ENCODE assay signal across 1 cellular context in the genomic region with DNA sequence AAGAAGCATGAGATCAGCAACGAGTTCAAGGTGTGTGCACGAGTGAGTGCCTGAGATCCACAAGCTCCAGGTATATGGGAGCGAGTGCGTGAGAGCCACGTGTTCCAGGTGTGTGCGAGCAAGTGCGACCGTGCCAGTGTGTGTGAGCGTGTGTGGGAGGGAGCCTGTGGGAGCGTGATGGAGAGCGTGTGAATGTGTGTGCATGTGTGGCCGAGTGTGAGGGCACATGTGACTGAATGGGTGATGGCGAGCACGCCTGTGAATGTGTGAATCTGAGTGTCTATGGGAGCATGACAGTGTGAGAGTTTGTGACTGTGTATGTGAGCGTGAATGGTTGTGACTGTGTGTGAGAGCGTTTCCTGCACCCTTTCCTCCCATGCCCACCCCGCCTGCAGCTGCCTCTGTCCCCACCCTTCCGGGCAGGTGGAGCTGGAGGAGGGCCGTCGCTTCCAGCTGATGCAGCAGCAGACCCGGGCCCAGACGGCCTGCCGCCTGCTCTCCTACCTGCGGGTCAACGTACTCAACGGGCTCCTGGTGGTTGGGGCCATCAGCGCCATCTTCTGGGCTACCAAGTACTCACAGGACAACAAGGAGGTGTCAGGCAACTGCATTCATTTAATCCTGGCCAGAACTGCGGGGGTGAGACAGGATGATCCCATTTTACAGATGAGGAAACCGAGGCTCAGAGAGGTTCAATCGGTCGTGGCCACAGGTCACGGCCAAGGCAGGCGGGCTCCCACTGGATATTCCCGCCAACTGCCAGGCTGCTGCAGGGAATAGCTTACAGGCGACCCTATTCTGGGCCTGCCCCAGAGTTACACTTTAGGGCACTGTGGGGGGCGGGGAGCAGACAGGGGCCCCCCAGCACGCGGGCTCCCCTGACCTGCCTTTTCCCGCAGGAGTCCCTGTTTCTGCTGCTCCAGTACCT.
A peak's percentile ranks its signal among the peaks of the same experiment; 100 is the strongest.
TF ChIP-seq lines count a peak whose summit lies in the region.

No MANE protein-coding gene starts in this region.

TF ChIP-seq in HepG2, 621 proteins besides CTCF, POLR2A, EP300 and RAD21 (continued from another document and continues in another):
- TF ChIP-seq UBTF (CRISPR knock-in tag; IDR thresholded peaks at IDR 0.05) (peak; percentile 61), SNAPC5 (CRISPR knock-in tag; IDR thresholded peaks at IDR 0.05; ENCODE audit: borderline replicate concordance) (no peak), ZNF589 (CRISPR knock-in tag; conservative IDR thresholded peaks at IDR 0.05) (no peak), ZNF432 (CRISPR knock-in tag; IDR thresholded peaks at IDR 0.05; ENCODE audit: borderline replicate concordance) (no peak), ZNF143 (CRISPR knock-in tag; IDR thresholded peaks at IDR 0.05) (no peak), CENPX (CRISPR knock-in tag; IDR thresholded peaks at IDR 0.05) (no peak), FOXA3 (CRISPR knock-in tag; IDR thresholded peaks at IDR 0.05) (peak; percentile 53; the same call in 1 of the 2 replicates), CBX2 (IDR thresholded peaks at IDR 0.05; ENCODE audit: low read depth, low read length) (no peak), CBX2 (CRISPR knock-in tag; IDR thresholded peaks at IDR 0.05; ENCODE audit: low read depth) (no peak), ZNF703 (CRISPR knock-in tag; IDR thresholded peaks at IDR 0.05; ENCODE audit: borderline replicate concordance) (no peak), ZNF251 (CRISPR knock-in tag; IDR thresholded peaks at IDR 0.05) (no peak), ZNF841 (CRISPR knock-in tag; IDR thresholded peaks at IDR 0.05; ENCODE audit: borderline replicate concordance) (no peak), RNF2 (conservative IDR thresholded peaks at IDR 0.05; ENCODE audit: low read depth) (no peak), KLF12 (CRISPR knock-in tag; IDR thresholded peaks at IDR 0.05; ENCODE audit: borderline replicate concordance) (no peak), NAIF1 (CRISPR knock-in tag; IDR thresholded peaks at IDR 0.05; ENCODE audit: borderline replicate concordance) (no peak), KLF6 (CRISPR knock-in tag; IDR thresholded peaks at IDR 0.05) (no peak), SP140L (CRISPR knock-in tag; IDR thresholded peaks at IDR 0.05; ENCODE audit: borderline replicate concordance) (0 out of 2 replicates have a peak, but pooled peaks have one; percentile 72), ATAD3A (CRISPR knock-in tag; IDR thresholded peaks at IDR 0.05) (no peak), KDM5B (CRISPR knock-in tag; IDR thresholded peaks at IDR 0.05; ENCODE audit: borderline replicate concordance) (0 out of 2 replicates have a peak, but pooled peaks have one; percentile 41), DPF2 (CRISPR knock-in tag; IDR thresholded peaks at IDR 0.05; ENCODE audit: borderline replicate concordance, low read depth) (no peak), ZNF451 (CRISPR knock-in tag; IDR thresholded peaks at IDR 0.05) (no peak), TEAD2 (CRISPR knock-in tag; IDR thresholded peaks at IDR 0.05) (no peak), HNF1B (CRISPR knock-in tag; IDR thresholded peaks at IDR 0.05) (peak; percentile 80), ZNF720 (CRISPR knock-in tag; IDR thresholded peaks at IDR 0.05) (no peak), ZNF33B (CRISPR knock-in tag; IDR thresholded peaks at IDR 0.05) (no peak), ZNF224 (CRISPR knock-in tag; IDR thresholded peaks at IDR 0.05) (no peak), SRSF1 (optimal IDR thresholded peaks at IDR 0.05; ENCODE audit: low read depth, low read length) (no peak), SYNCRIP (IDR thresholded peaks at IDR 0.05; ENCODE audit: insufficient read depth, low read depth, low read length) (no peak)
- TF ChIP-seq, protein P1, sequence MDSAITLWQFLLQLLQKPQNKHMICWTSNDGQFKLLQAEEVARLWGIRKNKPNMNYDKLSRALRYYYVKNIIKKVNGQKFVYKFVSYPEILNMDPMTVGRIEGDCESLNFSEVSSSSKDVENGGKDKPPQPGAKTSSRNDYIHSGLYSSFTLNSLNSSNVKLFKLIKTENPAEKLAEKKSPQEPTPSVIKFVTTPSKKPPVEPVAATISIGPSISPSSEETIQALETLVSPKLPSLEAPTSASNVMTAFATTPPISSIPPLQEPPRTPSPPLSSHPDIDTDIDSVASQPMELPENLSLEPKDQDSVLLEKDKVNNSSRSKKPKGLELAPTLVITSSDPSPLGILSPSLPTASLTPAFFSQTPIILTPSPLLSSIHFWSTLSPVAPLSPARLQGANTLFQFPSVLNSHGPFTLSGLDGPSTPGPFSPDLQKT (CRISPR knock-in tag; IDR thresholded peaks at IDR 0.05; ENCODE audit: borderline replicate concordance): no peak
- TF ChIP-seq, protein P2, sequence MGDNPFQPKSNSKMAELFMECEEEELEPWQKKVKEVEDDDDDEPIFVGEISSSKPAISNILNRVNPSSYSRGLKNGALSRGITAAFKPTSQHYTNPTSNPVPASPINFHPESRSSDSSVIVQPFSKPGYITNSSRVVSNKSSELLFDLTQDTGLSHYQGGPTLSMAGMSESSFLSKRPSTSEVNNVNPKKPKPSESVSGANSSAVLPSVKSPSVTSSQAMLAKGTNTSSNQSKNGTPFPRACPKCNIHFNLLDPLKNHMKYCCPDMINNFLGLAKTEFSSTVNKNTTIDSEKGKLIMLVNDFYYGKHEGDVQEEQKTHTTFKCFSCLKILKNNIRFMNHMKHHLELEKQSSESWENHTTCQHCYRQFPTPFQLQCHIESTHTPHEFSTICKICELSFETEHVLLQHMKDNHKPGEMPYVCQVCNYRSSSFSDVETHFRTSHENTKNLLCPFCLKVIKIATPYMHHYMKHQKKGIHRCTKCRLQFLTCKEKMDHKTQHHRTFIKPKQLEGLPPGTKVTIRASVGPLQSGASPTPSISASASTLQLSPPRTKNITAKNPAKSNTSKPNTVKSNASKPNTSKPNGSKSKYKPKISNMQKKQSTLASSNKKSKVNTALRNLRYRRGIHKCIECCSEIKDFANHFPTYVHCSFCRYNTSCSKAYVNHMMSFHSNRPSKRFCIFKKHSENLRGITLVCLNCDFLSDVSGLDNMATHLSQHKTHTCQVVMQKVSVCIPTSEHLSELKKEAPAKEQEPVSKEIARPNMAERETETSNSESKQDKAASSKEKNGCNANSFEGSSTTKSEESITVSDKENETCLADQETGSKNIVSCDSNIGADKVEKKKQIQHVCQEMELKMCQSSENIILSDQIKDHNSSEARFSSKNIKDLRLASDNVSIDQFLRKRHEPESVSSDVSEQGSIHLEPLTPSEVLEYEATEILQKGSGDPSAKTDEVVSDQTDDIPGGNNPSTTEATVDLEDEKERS (CRISPR knock-in tag; IDR thresholded peaks at IDR 0.05): no peak; the same call in 1 of the 2 replicates
- TF ChIP-seq, protein P3, sequence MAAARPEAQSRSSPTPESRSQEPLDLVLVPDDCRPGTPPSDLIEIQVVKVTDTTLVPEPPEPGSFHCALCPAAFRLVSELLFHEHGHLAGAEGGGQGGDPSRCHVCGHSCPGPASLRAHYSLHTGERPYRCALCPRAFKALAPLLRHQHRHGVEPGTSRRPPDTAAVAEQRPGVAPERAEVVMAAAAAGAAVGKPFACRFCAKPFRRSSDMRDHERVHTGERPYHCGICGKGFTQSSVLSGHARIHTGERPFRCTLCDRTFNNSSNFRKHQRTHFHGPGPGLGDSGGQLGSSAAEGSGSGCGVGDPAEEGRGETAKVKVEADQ (CRISPR knock-in tag; IDR thresholded peaks at IDR 0.05; ENCODE audit: borderline replicate concordance): no peak
- TF ChIP-seq, protein P4, sequence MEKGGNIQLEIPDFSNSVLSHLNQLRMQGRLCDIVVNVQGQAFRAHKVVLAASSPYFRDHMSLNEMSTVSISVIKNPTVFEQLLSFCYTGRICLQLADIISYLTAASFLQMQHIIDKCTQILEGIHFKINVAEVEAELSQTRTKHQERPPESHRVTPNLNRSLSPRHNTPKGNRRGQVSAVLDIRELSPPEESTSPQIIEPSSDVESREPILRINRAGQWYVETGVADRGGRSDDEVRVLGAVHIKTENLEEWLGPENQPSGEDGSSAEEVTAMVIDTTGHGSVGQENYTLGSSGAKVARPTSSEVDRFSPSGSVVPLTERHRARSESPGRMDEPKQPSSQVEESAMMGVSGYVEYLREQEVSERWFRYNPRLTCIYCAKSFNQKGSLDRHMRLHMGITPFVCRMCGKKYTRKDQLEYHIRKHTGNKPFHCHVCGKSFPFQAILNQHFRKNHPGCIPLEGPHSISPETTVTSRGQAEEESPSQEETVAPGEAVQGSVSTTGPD (CRISPR knock-in tag; IDR thresholded peaks at IDR 0.05): no peak
- TF ChIP-seq, protein P5, sequence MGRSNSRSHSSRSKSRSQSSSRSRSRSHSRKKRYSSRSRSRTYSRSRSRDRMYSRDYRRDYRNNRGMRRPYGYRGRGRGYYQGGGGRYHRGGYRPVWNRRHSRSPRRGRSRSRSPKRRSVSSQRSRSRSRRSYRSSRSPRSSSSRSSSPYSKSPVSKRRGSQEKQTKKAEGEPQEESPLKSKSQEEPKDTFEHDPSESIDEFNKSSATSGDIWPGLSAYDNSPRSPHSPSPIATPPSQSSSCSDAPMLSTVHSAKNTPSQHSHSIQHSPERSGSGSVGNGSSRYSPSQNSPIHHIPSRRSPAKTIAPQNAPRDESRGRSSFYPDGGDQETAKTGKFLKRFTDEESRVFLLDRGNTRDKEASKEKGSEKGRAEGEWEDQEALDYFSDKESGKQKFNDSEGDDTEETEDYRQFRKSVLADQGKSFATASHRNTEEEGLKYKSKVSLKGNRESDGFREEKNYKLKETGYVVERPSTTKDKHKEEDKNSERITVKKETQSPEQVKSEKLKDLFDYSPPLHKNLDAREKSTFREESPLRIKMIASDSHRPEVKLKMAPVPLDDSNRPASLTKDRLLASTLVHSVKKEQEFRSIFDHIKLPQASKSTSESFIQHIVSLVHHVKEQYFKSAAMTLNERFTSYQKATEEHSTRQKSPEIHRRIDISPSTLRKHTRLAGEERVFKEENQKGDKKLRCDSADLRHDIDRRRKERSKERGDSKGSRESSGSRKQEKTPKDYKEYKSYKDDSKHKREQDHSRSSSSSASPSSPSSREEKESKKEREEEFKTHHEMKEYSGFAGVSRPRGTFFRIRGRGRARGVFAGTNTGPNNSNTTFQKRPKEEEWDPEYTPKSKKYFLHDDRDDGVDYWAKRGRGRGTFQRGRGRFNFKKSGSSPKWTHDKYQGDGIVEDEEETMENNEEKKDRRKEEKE (IDR thresholded peaks at IDR 0.05): no peak
- TF ChIP-seq, protein P6, sequence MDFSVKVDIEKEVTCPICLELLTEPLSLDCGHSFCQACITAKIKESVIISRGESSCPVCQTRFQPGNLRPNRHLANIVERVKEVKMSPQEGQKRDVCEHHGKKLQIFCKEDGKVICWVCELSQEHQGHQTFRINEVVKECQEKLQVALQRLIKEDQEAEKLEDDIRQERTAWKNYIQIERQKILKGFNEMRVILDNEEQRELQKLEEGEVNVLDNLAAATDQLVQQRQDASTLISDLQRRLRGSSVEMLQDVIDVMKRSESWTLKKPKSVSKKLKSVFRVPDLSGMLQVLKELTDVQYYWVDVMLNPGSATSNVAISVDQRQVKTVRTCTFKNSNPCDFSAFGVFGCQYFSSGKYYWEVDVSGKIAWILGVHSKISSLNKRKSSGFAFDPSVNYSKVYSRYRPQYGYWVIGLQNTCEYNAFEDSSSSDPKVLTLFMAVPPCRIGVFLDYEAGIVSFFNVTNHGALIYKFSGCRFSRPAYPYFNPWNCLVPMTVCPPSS (IDR thresholded peaks at IDR 0.05): no peak
